In the genomic region with DNA sequence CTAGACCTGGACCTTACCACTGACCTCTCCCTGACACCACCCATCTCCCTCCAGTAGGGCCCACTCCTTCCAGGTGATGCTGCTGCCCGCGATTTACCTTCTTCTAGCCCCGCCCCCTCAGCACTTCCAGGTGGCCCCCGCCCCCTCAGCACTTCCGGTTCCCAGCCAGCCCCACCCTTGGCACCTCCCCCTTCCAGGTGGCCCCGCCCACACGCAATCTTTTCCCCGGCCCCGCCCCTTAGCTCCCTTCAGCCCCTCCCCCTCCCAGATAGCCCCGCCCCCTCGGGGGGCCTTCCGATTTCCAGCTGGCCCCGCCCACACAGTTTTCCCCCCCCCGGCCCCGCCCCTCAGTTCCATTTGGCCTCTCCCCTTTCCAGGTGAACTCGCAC, we compare ENCODE assay signal across 8 cellular contexts. TPM values are rescaled to one million over a fixed set of nuclear protein-coding genes. Genes with fewer than 3 reads are reported as not detected.
DNase-seq lines count a peak whose midpoint lies in the region; ATAC-seq and TF ChIP-seq lines count a peak whose summit lies in the region.

No MANE protein-coding gene starts in this region.

- peak overlapping the region; percentile 95 for H3K4me3 Mint-ChIP-seq in GM23338

- H3K36me3 ChIP-seq in GM23338 (ENCODE audit: insufficient read depth) (peaks cover 22% of the 10 kb centered on the region), adipocyte (ENCODE audit: control insufficient read depth, insufficient read depth, low read length, severe bottlenecking) (peaks cover 7% of the 10 kb centered on the region), left ventricle myocardium inferior (peaks cover 27% of the 10 kb centered on the region), uterus (no peaks in the 10 kb centered on the region)

- H3K27ac Mint-ChIP-seq in GM23338, result peak overlapping the region; percentile 97

- H3K9me2 ChIP-seq in GM23338 (ENCODE audit: insufficient read depth), result no peaks in the 10 kb centered on the region

- DNase-seq in GM23338 (ENCODE audit: low spot score) (peak; percentile 98), NCI-H1048 (lab: John Stamatoyannopoulos, UW) (peak; percentile 63), T-helper 1 cell (peak; percentile 79 to 95 (median 90)), adipocyte (ENCODE audit: low read depth) (peak; percentile 79), left ventricle myocardium inferior (peak; percentile 64), putamen (ENCODE audit: low spot score) (peak; percentile 21), uterus (peak; percentile 68 to 71)

- H2AFZ ChIP-seq in GM23338, result no peak overlapping the region

- H3K4me1 ChIP-seq in GM23338 (ENCODE audit: insufficient read depth) (peaks cover 8% of the 10 kb centered on the region), adipocyte (ENCODE audit: control insufficient read depth, insufficient read depth, low read length) (peaks cover 13% of the 10 kb centered on the region), left ventricle myocardium inferior (peaks cover 24% of the 10 kb centered on the region), uterus (no peaks in the 10 kb centered on the region)

- TF ChIP-seq CTCF in C4-2B (conservative IDR thresholded peaks at IDR 0.05) (no peak), GM23338 (conservative IDR thresholded peaks at IDR 0.05; ENCODE audit: low read depth in 2 of 2) (no peak), left ventricle myocardium inferior (IDR thresholded peaks at IDR 0.05; ENCODE audit: borderline replicate concordance) (no peak), uterus (IDR thresholded peaks at IDR 0.05) (no peak)

- peaks cover 59% of the 10 kb centered on the region for H3K79me2 ChIP-seq in GM23338 (replicated peaks; ENCODE audit: insufficient read depth)

- intact Hi-C loops in left ventricle myocardium inferior (cut with micrococcal nuclease), result no loop called here
- intact Hi-C loops in uterus (cut with DNase I; ENCODE audit: low total_unique reads), result no loop called here

- TF ChIP-seq POLR2A in uterus (IDR thresholded peaks at IDR 0.05), result no peak

- H3K27me3 ChIP-seq in GM23338 (ENCODE audit: insufficient read depth), result no peaks in the 10 kb centered on the region
- no peaks in the 10 kb centered on the region for H3K27me3 ChIP-seq in adipocyte (replicated peaks; ENCODE audit: control insufficient read depth, insufficient read depth, low read length)
- H3K27me3 ChIP-seq in left ventricle myocardium inferior (ENCODE audit: low read depth), result no peaks in the 10 kb centered on the region
- no peaks in the 10 kb centered on the region for H3K27me3 ChIP-seq in uterus

- H3K9ac ChIP-seq in adipocyte (ENCODE audit: low read length), result peak overlapping the region; percentile 95

- no peaks in the 10 kb centered on the region for H3K9me3 ChIP-seq in adipocyte (ENCODE audit: control insufficient read depth, low read length)
- no peaks in the 10 kb centered on the region for H3K9me3 ChIP-seq in left ventricle myocardium inferior (replicated peaks)
- no peaks in the 10 kb centered on the region for H3K9me3 ChIP-seq in uterus

- H3K36me3 Mint-ChIP-seq in GM23338 (ENCODE audit: low read depth), result peaks cover 33% of the 10 kb centered on the region

- H3K27ac ChIP-seq in C4-2B, result peak overlapping the region; percentile 91
- no peak overlapping the region for H3K27ac ChIP-seq in GM23338 (ENCODE audit: low read depth)
- peak overlapping the region; percentile 98 for H3K27ac ChIP-seq in left ventricle myocardium inferior (replicated peaks)
- peak overlapping the region; percentile 94 to 95 for H3K27ac ChIP-seq in uterus

- H3K4me1 Mint-ChIP-seq in GM23338, result peaks cover 17% of the 10 kb centered on the region

- peak overlapping the region; percentile 92 for H3K4me3 ChIP-seq in GM23338
- peak overlapping the region; percentile 86 for H3K4me3 ChIP-seq in adipocyte (ENCODE audit: low read length)
- peak overlapping the region; percentile 95 for H3K4me3 ChIP-seq in left ventricle myocardium inferior
- peak overlapping the region; percentile 86 to 87 for H3K4me3 ChIP-seq in uterus

- no peaks in the 10 kb centered on the region; the same call in 1 of the 3 replicates for H3K9me3 Mint-ChIP-seq in GM23338

- ATAC-seq in GM23338, result peak; percentile 61

- peaks cover 8% of the 10 kb centered on the region for H3K27me3 Mint-ChIP-seq in GM23338 (ENCODE audit: insufficient read depth, low read depth, poor library complexity)

- no peaks in the 10 kb centered on the region for H3F3A ChIP-seq in GM23338 (replicated peaks; ENCODE audit: low read depth)

- peaks cover 20% of the 10 kb centered on the region for H4K20me1 ChIP-seq in GM23338 (replicated peaks; ENCODE audit: insufficient read depth)

- peak overlapping the region; percentile 98 for H3K4me2 ChIP-seq in GM23338

TF ChIP-seq in GM23338, 12 proteins besides CTCF, POLR2A, EP300 and RAD21 (continues in another document):
- TF ChIP-seq NANOG (IDR thresholded peaks at IDR 0.05; ENCODE audit: borderline replicate concordance) (no peak), CREB1 (CRISPR knock-in tag; IDR thresholded peaks at IDR 0.05; ENCODE audit: low read depth) (no peak)
- TF ChIP-seq, protein P1, sequence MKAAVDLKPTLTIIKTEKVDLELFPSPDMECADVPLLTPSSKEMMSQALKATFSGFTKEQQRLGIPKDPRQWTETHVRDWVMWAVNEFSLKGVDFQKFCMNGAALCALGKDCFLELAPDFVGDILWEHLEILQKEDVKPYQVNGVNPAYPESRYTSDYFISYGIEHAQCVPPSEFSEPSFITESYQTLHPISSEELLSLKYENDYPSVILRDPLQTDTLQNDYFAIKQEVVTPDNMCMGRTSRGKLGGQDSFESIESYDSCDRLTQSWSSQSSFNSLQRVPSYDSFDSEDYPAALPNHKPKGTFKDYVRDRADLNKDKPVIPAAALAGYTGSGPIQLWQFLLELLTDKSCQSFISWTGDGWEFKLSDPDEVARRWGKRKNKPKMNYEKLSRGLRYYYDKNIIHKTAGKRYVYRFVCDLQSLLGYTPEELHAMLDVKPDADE (IDR thresholded peaks at IDR 0.05), result no peak

RNA-seq across cellular contexts. Expression of gene LIG1, which starts 0.6 kb away (rescaled TPM):
- 75.0 and 79.3 TPM in 2 replicates for total RNA-seq in GM23338 (2014; rRNA removed; shearing (Covaris generic))
- polyA plus RNA-seq in GM23338 (2016; fragmentation: Nextera tagmentation; extraction: Ambion mirVana), result 96.9 and 122 TPM in 2 replicates
- total RNA-seq in left ventricle myocardium inferior (3.4 TPM), uterus (10 to 100 TPM in 3 of 4 donors, 1 to 10 TPM in 1; 5.9 to 96.1 (median 28.1) TPM)

RNA-seq across cellular contexts. Expression of gene ZSWIM9, which starts 0.9 kb away (rescaled TPM):
- 9.1 and 10.6 TPM in 2 replicates for total RNA-seq in GM23338 (2014; rRNA removed; shearing (Covaris generic))
- polyA plus RNA-seq in GM23338 (2016; fragmentation: Nextera tagmentation; extraction: Ambion mirVana), result 2.9 and 4.2 TPM in 2 replicates
- total RNA-seq in left ventricle myocardium inferior (7.6 TPM), uterus (10 to 100 TPM in 1 of 4 donors, 1 to 10 TPM in 2, under 1 TPM in 1; 0.59 to 13.2 (median 4.2) TPM)

RNA-seq across cellular contexts. Expression of gene PLA2G4C, which starts 59.0 kb away (rescaled TPM):
- 2.0 and 3.4 TPM in 2 replicates for total RNA-seq in GM23338 (2014; rRNA removed; shearing (Covaris generic))
- polyA plus RNA-seq in GM23338 (2016; fragmentation: Nextera tagmentation; extraction: Ambion mirVana), result 2.9 and 4.1 TPM in 2 replicates
- total RNA-seq in left ventricle myocardium inferior (35.3 TPM), uterus (10 to 100 TPM in 1 of 4 donors, 1 to 10 TPM in 3; 2.1 to 15.6 (median 5.3) TPM)

Comparison
In these comparisons a context has a peak if more than half of its experiments do, and no peak if none do; other contexts are left out.
1. DNase-seq: peak in every context shown above with its lines; median percentile 98 in GM23338; 90 in T-helper 1 cell; 79 in adipocyte; 70 in uterus; 64 in left ventricle myocardium inferior; 63 in NCI-H1048; 21 in putamen.